17 cellular contexts compared by ENCODE assay signal in genomic region chr5:43156388-43156787, GRCh38. TPM values are rescaled to one million over a fixed set of nuclear protein-coding genes. Genes with fewer than 3 reads are reported as not detected.
DNase-seq lines count a peak whose midpoint lies in the region; ATAC-seq lines count a peak whose summit lies in the region.
"Had no signal": no experiment of that assay in that cellular context is flagged by ENCODE, and none has a peak within 500 bp of the region (broad histone marks: within the 10 kb centered on the region; RNA-seq: fewer than 3 reads in every experiment).

No MANE protein-coding gene starts in this region.

- DNase-seq in Daoy (ENCODE audit: low read depth) (peak; percentile 20), RPMI7951 (ENCODE audit: low read depth) (peak; percentile 1), iris pigment epithelial cell (ENCODE audit: low read depth) (peak; percentile 48), ecto neural progenitor cell (ENCODE audit: low spot score) (no peak)
- DNase-seq in activated CD4-positive, CD25-positive, alpha-beta regulatory T cell (lab: John Stamatoyannopoulos, UW): no peak
- no peak for DNase-seq in activated CD8-positive, alpha-beta memory T cell treated with anti-CD3 and anti-CD28 coated beads, Interleukin-2, amount 50 U/mL, for 4 hours
- DNase-seq: activated CD4-positive, alpha-beta T cell treated with anti-CD3 and anti-CD28 coated beads, Interleukin-2, amount 10 ng/mL, durations not matched to agents 24 days and 14 days; activated naive CD4-positive, alpha-beta T cell; AML-193; central memory CD4-positive, alpha-beta T cell; DMS79 treated with DMSO at 0.1 percent for 48 hours; immature natural killer cell; NCI-H345; stimulated activated CD4-positive, alpha-beta T cell treated with anti-CD3 and anti-CD28 coated beads, Interleukin-4, amount 100 ng/mL, for 24 hours; stomach had no signal

- ATAC-seq in GM21515 (IDR thresholded peaks at IDR 0.05; ENCODE audit: unreplicated experiment): peak; percentile 59
- no peak for ATAC-seq in HG02938 (IDR thresholded peaks at IDR 0.05; ENCODE audit: unreplicated experiment)

RNA-seq across cellular contexts. Expression of gene NIM1K, which starts 35.6 kb away (rescaled TPM):
- not detected in 2 replicates for total RNA-seq in Daoy (2014; rRNA removed; shearing (Covaris generic))
- total RNA-seq in RPMI7951 (2014; rRNA removed; shearing (Covaris generic)): 0.88 and 1.4 TPM in 2 replicates

RNA-seq across cellular contexts. Expression of gene ZNF131, which starts 35.7 kb away (rescaled TPM):
- 23.7 and 26.6 TPM in 2 replicates for total RNA-seq in Daoy (2014; rRNA removed; shearing (Covaris generic))
- total RNA-seq in RPMI7951 (2014; rRNA removed; shearing (Covaris generic)): 20.1 and 24.3 TPM in 2 replicates

Comparison
In these comparisons a context has a peak if more than half of its experiments do, and no peak if none do; other contexts are left out.
1. DNase-seq: peak in Daoy (single experiment), RPMI7951 (single experiment) and iris pigment epithelial cell (single experiment); none in ecto neural progenitor cell (single experiment), activated CD4-positive, CD25-positive, alpha-beta regulatory T cell (0 of 4) and activated CD8-positive, alpha-beta memory T cell treated with anti-CD3 and anti-CD28 coated beads, Interleukin-2, amount 50 U/mL, for 4 hours (single experiment).